ENCODE assay signal across 1 cellular context in genomic region chr4:185566972-185567749, GRCh38.
A peak's percentile ranks its signal among the peaks of the same experiment; 100 is the strongest.
TF ChIP-seq lines count a peak whose summit lies in the region.

No MANE protein-coding gene starts in this region.

TF ChIP-seq in HepG2, 621 proteins besides CTCF, POLR2A, EP300 and RAD21 (continued from another document):
- peak; percentile 66; the same call in 1 of the 2 replicates for TF ChIP-seq ELF3 (CRISPR knock-in tag; IDR thresholded peaks at IDR 0.05)
- TF ChIP-seq KLF6 (CRISPR knock-in tag; IDR thresholded peaks at IDR 0.05) = 0 out of 2 replicates have a peak, but pooled peaks have one; percentile 19
- peak; percentile 31; the same call in 1 of the 2 replicates for TF ChIP-seq ARID5B (CRISPR knock-in tag; IDR thresholded peaks at IDR 0.05)
- TF ChIP-seq ASH2L (IDR thresholded peaks at IDR 0.05; ENCODE audit: insufficient read length, low read depth, low read length) = peak; percentile 77
- TF ChIP-seq XRCC5 (optimal IDR thresholded peaks at IDR 0.05; ENCODE audit: low read length) = peak; percentile 10
- TF ChIP-seq MED1 (CRISPR knock-in tag; IDR thresholded peaks at IDR 0.05) = peak; percentile 42; the same call in 1 of the 2 replicates
- TF ChIP-seq HNF4A (CRISPR knock-in tag; IDR thresholded peaks at IDR 0.05) = peak; percentile 61
- peak; percentile 25; the same call in 1 of the 2 replicates for TF ChIP-seq GATAD2A (CRISPR knock-in tag; IDR thresholded peaks at IDR 0.05)
- peak; percentile 3; the same call in 1 of the 2 replicates for TF ChIP-seq ZMYM4 (CRISPR knock-in tag; IDR thresholded peaks at IDR 0.05)
- TF ChIP-seq POLR2AphosphoS5 (IDR thresholded peaks at IDR 0.05; ENCODE audit: low read depth, low read length) = no peak
- 0 out of 2 replicates have a peak, but pooled peaks have one; percentile 17 for TF ChIP-seq RBFOX2 (IDR thresholded peaks at IDR 0.05; ENCODE audit: low read depth, low read length)
- TF ChIP-seq SAP130 (CRISPR knock-in tag; IDR thresholded peaks at IDR 0.05; ENCODE audit: low read depth) = peak; percentile 57
- TF ChIP-seq ATF7-NPFF (CRISPR knock-in tag; IDR thresholded peaks at IDR 0.05; ENCODE audit: low read depth) = no peak
- TF ChIP-seq NR2F1 (CRISPR knock-in tag; IDR thresholded peaks at IDR 0.05) = peak in 1 of 2 experiments; percentile 7; a peak in 1 of 4 replicates
- no peak for TF ChIP-seq BATF2 (CRISPR knock-in tag; IDR thresholded peaks at IDR 0.05)
- peak; percentile 59; the same call in 1 of the 2 replicates for TF ChIP-seq SOX5 (CRISPR knock-in tag; IDR thresholded peaks at IDR 0.05; ENCODE audit: borderline replicate concordance)
- TF ChIP-seq ETV5 (CRISPR knock-in tag; IDR thresholded peaks at IDR 0.05; ENCODE audit: borderline replicate concordance) = peak; percentile 9; the same call in 1 of the 2 replicates
- 0 out of 2 replicates have a peak, but pooled peaks have one; percentile 5 for TF ChIP-seq CHD4 (IDR thresholded peaks at IDR 0.05; ENCODE audit: borderline replicate concordance, low read length)
- TF ChIP-seq TBX2 (CRISPR knock-in tag; IDR thresholded peaks at IDR 0.05; ENCODE audit: borderline replicate concordance) = peak; percentile 10; the same call in 1 of the 2 replicates
- no peak for TF ChIP-seq MAZ (IDR thresholded peaks at IDR 0.05; ENCODE audit: borderline replicate concordance, low read depth, low read length)
- TF ChIP-seq MAZ (CRISPR knock-in tag; IDR thresholded peaks at IDR 0.05; ENCODE audit: low read depth) = peak; percentile 37; the same call in 1 of the 2 replicates
- TF ChIP-seq HNF1B (CRISPR knock-in tag; IDR thresholded peaks at IDR 0.05) = peak; percentile 40; the same call in 1 of the 2 replicates
- no peak for TF ChIP-seq ZNF136 (CRISPR knock-in tag; IDR thresholded peaks at IDR 0.05; ENCODE audit: low read depth)
- TF ChIP-seq ZFY (CRISPR knock-in tag; IDR thresholded peaks at IDR 0.05) = 0 out of 2 replicates have a peak, but pooled peaks have one; percentile 5
- TF ChIP-seq RFX3 (CRISPR knock-in tag; IDR thresholded peaks at IDR 0.05) = peak; percentile 54
- no peak for TF ChIP-seq CREB1 (IDR thresholded peaks at IDR 0.05)
- 0 out of 2 replicates have a peak, but pooled peaks have one; percentile 17 for TF ChIP-seq CREB1 (CRISPR knock-in tag; IDR thresholded peaks at IDR 0.05)
- peak; percentile 63; the same call in 1 of the 2 replicates for TF ChIP-seq PAXIP1 (CRISPR knock-in tag; conservative IDR thresholded peaks at IDR 0.05)
- TF ChIP-seq BHLHE40 (IDR thresholded peaks at IDR 0.05; ENCODE audit: low read length) = no peak
- TF ChIP-seq NR2F6 (IDR thresholded peaks at IDR 0.05) = 0 out of 2 replicates have a peak, but pooled peaks have one; percentile 22
- no peak for TF ChIP-seq NR2F6 (CRISPR knock-in tag; IDR thresholded peaks at IDR 0.05)
- no peak for TF ChIP-seq ZNF17 (CRISPR knock-in tag; IDR thresholded peaks at IDR 0.05)
- no peak for TF ChIP-seq ZNF446 (CRISPR knock-in tag; IDR thresholded peaks at IDR 0.05)
- TF ChIP-seq SOX6 (IDR thresholded peaks at IDR 0.05) = no peak
- TF ChIP-seq SOX6 (CRISPR knock-in tag; IDR thresholded peaks at IDR 0.05) = no peak
- TF ChIP-seq NR2C2 (CRISPR knock-in tag; IDR thresholded peaks at IDR 0.05; ENCODE audit: borderline replicate concordance) = 0 out of 2 replicates have a peak, but pooled peaks have one; percentile 29
- TF ChIP-seq RFX1 (IDR thresholded peaks at IDR 0.05) = peak; percentile 59
- no peak for TF ChIP-seq SOX13 (IDR thresholded peaks at IDR 0.05)
- peak in 1 of 2 experiments; percentile 46; a peak in 1 of 4 replicates for TF ChIP-seq SOX13 (CRISPR knock-in tag; conservative IDR thresholded peaks at IDR 0.05 in 1 of 2, IDR thresholded peaks at IDR 0.05 in 1 of 2)
- peak; percentile 13; the same call in 1 of the 2 replicates for TF ChIP-seq SALL1 (CRISPR knock-in tag; IDR thresholded peaks at IDR 0.05)
TF ChIP-seq in HepG2: peak in this region for 31.
